In genomic region chr6:14984454-14984853, GRCh38 we compare ENCODE assay signal across 9 cellular contexts.
DNase-seq lines count a peak whose midpoint lies in the region; ATAC-seq lines count a peak whose summit lies in the region.
"Had no signal": no experiment of that assay in that cellular context is flagged by ENCODE, and none has a peak within 500 bp of the region (broad histone marks: within the 10 kb centered on the region; RNA-seq: fewer than 3 reads in every experiment).

No MANE protein-coding gene starts in this region.

- intact Hi-C loops in left cardiac atrium (cut with DNase I): no loop called here

- H3K4me3 ChIP-seq in skeletal muscle cell (ENCODE audit: low read depth, low read length): peak overlapping the region; percentile 17

- DNase-seq in EL: peak; percentile 13
- DNase-seq in SK-MEL-5 (ENCODE audit: low read depth, low spot score): peak; percentile 95
- peak; percentile 51 for DNase-seq in left cardiac atrium
- peak; percentile 64 for DNase-seq in skeletal muscle cell (ENCODE audit: low read depth)
- DNase-seq in SHP77 (lab: John Stamatoyannopoulos, UW): no peak
- no peak for DNase-seq in SKM-1 (lab: John Stamatoyannopoulos, UW; ENCODE audit: unreplicated experiment)
- DNase-seq: T1000 had no signal

- in situ Hi-C loops in SK-MEL-5 (cut with HindIII; ENCODE audit: low pct_unique_long_range_greater_than_20kb, low sequenced_read_pairs): no loop called here

- ATAC-seq in left cardiac atrium: peak; percentile 79 to 84
- ATAC-seq in HG03457 (IDR thresholded peaks at IDR 0.05; ENCODE audit: unreplicated experiment): no peak
- no peak for ATAC-seq in GM19351 (IDR thresholded peaks at IDR 0.05; ENCODE audit: unreplicated experiment)

Comparison
In these comparisons a context has a peak if more than half of its experiments do, and no peak if none do; other contexts are left out.
1. DNase-seq: peak in EL (single experiment), SK-MEL-5 (single experiment), left cardiac atrium (single experiment) and skeletal muscle cell (single experiment); none in SHP77 (0 of 2) and SKM-1 (single experiment).
2. ATAC-seq: peak in left cardiac atrium (2 of 2); none in HG03457 (single experiment) and GM19351 (single experiment).